ENCODE assay signal across 7 cellular contexts in the genomic region with DNA sequence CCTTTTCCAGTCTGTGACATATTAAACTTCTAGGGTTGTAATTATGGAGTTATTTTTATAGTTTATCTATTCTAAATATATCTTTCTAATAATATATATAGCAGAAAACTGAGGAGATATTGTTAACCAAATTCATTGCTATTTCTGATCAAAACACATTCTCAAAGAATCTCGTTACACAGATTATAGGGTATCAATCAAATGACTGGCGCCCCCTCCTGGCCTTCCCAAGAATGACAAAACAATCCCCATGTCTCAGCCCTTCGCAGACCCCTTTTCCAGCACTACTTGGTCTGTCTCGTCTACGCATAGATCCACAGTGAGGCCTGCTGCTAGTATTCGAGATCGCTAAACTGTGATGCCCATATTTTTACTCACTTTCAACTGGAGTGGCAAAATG.
DNase-seq lines count a peak whose midpoint lies in the region; ATAC-seq and TF ChIP-seq lines count a peak whose summit lies in the region.

No MANE protein-coding gene starts in this region.

- H3K4me2 ChIP-seq in OCI-LY7 (ENCODE audit: low read length) (no peak overlapping the region), osteoblast (ENCODE audit: insufficient read depth, low read length) (no peak overlapping the region)

- H3K4me3 ChIP-seq in OCI-LY7 (ENCODE audit: low read depth, low read length, poor library complexity, severe bottlenecking): no peak overlapping the region
- H3K4me3 ChIP-seq in brain microvascular endothelial cell (ENCODE audit: low read depth, low read length): no peak overlapping the region
- H3K4me3 ChIP-seq in osteoblast (ENCODE audit: insufficient read depth, low read length): no peak overlapping the region

- H3K27ac ChIP-seq in OCI-LY7 (ENCODE audit: low read depth, low read length, poor library complexity, severe bottlenecking) (no peak overlapping the region), brain microvascular endothelial cell (no peak overlapping the region), osteoblast (ENCODE audit: low read depth, low read length) (no peak overlapping the region)

- H3K36me3 ChIP-seq in OCI-LY7 (ENCODE audit: insufficient read depth, low read length) (no peaks in the 10 kb centered on the region), brain microvascular endothelial cell (replicated peaks) (no peaks in the 10 kb centered on the region), osteoblast (ENCODE audit: insufficient read depth, low read length) (no peaks in the 10 kb centered on the region)

- H2AFZ ChIP-seq in OCI-LY7 (ENCODE audit: low read length) (no peak overlapping the region), osteoblast (ENCODE audit: low read length) (no peak overlapping the region)

- CTCF ChIA-PET in OCI-LY7 (lab: Charles Lee; ENCODE audit: unreplicated experiment): no interaction called here

- no peaks in the 10 kb centered on the region for H3K79me2 ChIP-seq in OCI-LY7 (ENCODE audit: insufficient read depth, low read depth, low read length)
- no peaks in the 10 kb centered on the region for H3K79me2 ChIP-seq in osteoblast (ENCODE audit: insufficient read depth, low read length)

- DNase-seq in OCI-LY7 (ENCODE audit: low spot score): no peak
- DNase-seq in brain microvascular endothelial cell: peak; percentile 10
- DNase-seq in osteoblast (ENCODE audit: insufficient read length, low spot score, missing footprints): peak; percentile 14
- DNase-seq in NCI-H2107 (lab: John Stamatoyannopoulos, UW): no peak

- ATAC-seq in GM18502 (IDR thresholded peaks at IDR 0.05; ENCODE audit: poor library complexity, unreplicated experiment) (no peak), HG02759 (IDR thresholded peaks at IDR 0.05; ENCODE audit: unreplicated experiment) (no peak)

- no TSS peak for BruUV-seq in OCI-LY7 (replicated peaks; lab: Mats Ljungman, UMichigan)

- TF ChIP-seq CTCF in GM12873 (IDR thresholded peaks at IDR 0.05; ENCODE audit: insufficient read depth, low read depth, low read length, missing control alignments) (peak; percentile 71), OCI-LY7 (conservative IDR thresholded peaks at IDR 0.05; ENCODE audit: low read length) (peak; percentile 68), brain microvascular endothelial cell (IDR thresholded peaks at IDR 0.05; ENCODE audit: low read depth, low read length, missing control alignments) (peak; percentile 71), osteoblast (IDR thresholded peaks at IDR 0.05; ENCODE audit: extremely low read depth, low read depth, low read length) (peak; percentile 58)

- intact Hi-C loops in OCI-LY7 (cut with micrococcal nuclease; ENCODE audit: unreplicated experiment): no loop called here

- no peaks in the 10 kb centered on the region for H4K20me1 ChIP-seq in OCI-LY7 (ENCODE audit: insufficient read depth, low read length)
- H4K20me1 ChIP-seq in osteoblast (ENCODE audit: insufficient read depth, low read length): no peaks in the 10 kb centered on the region

- H3K27me3 ChIP-seq in brain microvascular endothelial cell (replicated peaks) (no peaks in the 10 kb centered on the region), osteoblast (ENCODE audit: insufficient read depth, low read length) (peaks cover 12% of the 10 kb centered on the region)

- H3K9me3 ChIP-seq in OCI-LY7 (ENCODE audit: low read length) (no peaks in the 10 kb centered on the region), osteoblast (ENCODE audit: low read depth, low read length) (no peaks in the 10 kb centered on the region)

- H3K9me2 ChIP-seq in OCI-LY7 (ENCODE audit: insufficient read depth, low read length): no peaks in the 10 kb centered on the region

- in situ Hi-C loops in brain microvascular endothelial cell (cut with HindIII; ENCODE audit: low pct_ligation_motif_present, low sequenced_read_pairs): no loop called here

- H3K4me1 ChIP-seq in OCI-LY7 (ENCODE audit: insufficient read depth, low read length, poor library complexity, severe bottlenecking) (no peaks in the 10 kb centered on the region), osteoblast (ENCODE audit: insufficient read depth, low read length) (no peaks in the 10 kb centered on the region)

- POLR2A ChIA-PET in OCI-LY7 (lab: Charles Lee): no interaction called here

Comparison
In these comparisons a context has a peak if more than half of its experiments do, and no peak if none do; other contexts are left out.
1. DNase-seq: peak in brain microvascular endothelial cell (single experiment) and osteoblast (single experiment); none in OCI-LY7 (single experiment) and NCI-H2107 (single experiment).
2. Peak in every context shown above with its lines, with median percentiles within 50 percentile points of each other: CTCF ChIP-seq.